In the genomic region with DNA sequence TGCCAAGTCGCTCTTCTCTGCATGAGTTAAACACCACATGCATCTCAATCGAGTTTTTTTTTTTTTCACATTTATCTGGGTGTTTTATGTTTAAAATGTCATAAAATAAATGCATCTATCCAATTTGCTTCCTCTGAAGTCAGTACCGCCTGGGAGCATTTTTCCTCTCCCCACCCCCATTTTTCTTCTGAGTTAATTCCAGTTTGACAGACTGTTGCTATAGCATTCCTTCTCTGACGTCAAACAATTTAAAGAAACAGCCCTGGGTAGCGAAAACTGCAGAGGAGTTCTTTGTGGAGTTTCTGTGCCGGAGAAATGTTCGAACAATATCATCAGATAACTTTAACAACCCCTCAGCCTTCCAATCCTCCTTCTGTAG, we compare ENCODE assay signal across 8 cellular contexts. TPM values are rescaled to one million over a fixed set of nuclear protein-coding genes. Genes with fewer than 3 reads are reported as not detected.
DNase-seq lines count a peak whose midpoint lies in the region; ATAC-seq and TF ChIP-seq lines count a peak whose summit lies in the region.

No MANE protein-coding gene starts in this region.

- H3K36me3 ChIP-seq in BE2C, result no peaks in the 10 kb centered on the region; the same call in 1 of the 2 replicates

- CTCF ChIA-PET in GM10248 (lab: Yijun Ruan, JAX), result interaction anchor here (1.0 to 2.2 kb wide), 3 partner anchors 9 to 111 kb away, joined by 3 to 7 read pairs (median 3); a partner anchor contains a TSS

- H3K27ac Mint-ChIP-seq in naive thymus-derived CD8-positive, alpha-beta T cell, result peak overlapping the region in 1 of 10 donors; percentile 71

- peaks cover 8 to 28% (median 17%) of the 10 kb centered on the region in 4 donors for H3K4me1 Mint-ChIP-seq in naive thymus-derived CD8-positive, alpha-beta T cell

- H3K27me3 ChIP-seq in BE2C, result no peaks in the 10 kb centered on the region; the same call in 1 of the 2 replicates

- H3K4me1 ChIP-seq in BE2C, result peaks cover 5% of the 10 kb centered on the region

- TF ChIP-seq CTCF in BE2C (IDR thresholded peaks at IDR 0.05; ENCODE audit: low read depth, low read length) (no peak), choroid plexus epithelial cell (conservative IDR thresholded peaks at IDR 0.05; ENCODE audit: low read depth, low read length) (no peak), GM10248 (IDR thresholded peaks at IDR 0.05; ENCODE audit: control extremely low read depth, extremely low read depth, low read depth, missing control alignments) (no peak)

- peaks cover 42 to 84% (median 48%) of the 10 kb centered on the region in 5 donors for H3K27me3 Mint-ChIP-seq in naive thymus-derived CD8-positive, alpha-beta T cell

- DNase-seq in BE2C, result no peak
- DNase-seq in Kasumi-1 (lab: John Stamatoyannopoulos, UW), result peak; percentile 16 to 30
- DNase-seq in choroid plexus epithelial cell (ENCODE audit: low read depth), result peak; percentile 87
- DNase-seq in naive thymus-derived CD8-positive, alpha-beta T cell, result no peak
- DNase-seq in NCI-H2081 treated with DMSO at 0.1 percent for 48 hours (lab: John Stamatoyannopoulos, UW), result no peak
- no peak for DNase-seq in GM10248 (ENCODE audit: extremely low spot score)

- H3K4me3 Mint-ChIP-seq in naive thymus-derived CD8-positive, alpha-beta T cell, result peak overlapping the region; percentile 83 to 91 (median 88)

- peaks cover 0 to 2% (median 0%) of the 10 kb centered on the region in 9 donors for H3K9me3 Mint-ChIP-seq in naive thymus-derived CD8-positive, alpha-beta T cell

- ATAC-seq in naive thymus-derived CD8-positive, alpha-beta T cell, result no peak
- ATAC-seq in GM18520 (IDR thresholded peaks at IDR 0.05; ENCODE audit: unreplicated experiment) (no peak), GM21825 (IDR thresholded peaks at IDR 0.05; ENCODE audit: unreplicated experiment) (no peak)

- H3K9me3 ChIP-seq in BE2C, result no peaks in the 10 kb centered on the region

- POLR2A ChIA-PET in naive thymus-derived CD8-positive, alpha-beta T cell (lab: Charles Lee), result no interaction called here
- POLR2A ChIA-PET in GM10248 (lab: Yijun Ruan, JAX), result interaction anchor here (1.3 kb wide), 1 partner anchor 110 kb away, joined by 3 read pairs; a partner anchor contains a TSS

- H3K4me3 ChIP-seq in BE2C (ENCODE audit: low read depth, low read length), result peak overlapping the region; percentile 64; the same call in 1 of the 2 replicates
- peak overlapping the region; percentile 80 for H3K4me3 ChIP-seq in choroid plexus epithelial cell (ENCODE audit: low read depth, low read length)

- H3K36me3 Mint-ChIP-seq in naive thymus-derived CD8-positive, alpha-beta T cell, result no peaks in the 10 kb centered on the region

RNA-seq across cellular contexts. Expression of a gene that starts 0.9 kb away (rescaled TPM):
- polyA plus RNA-seq in BE2C (2012; ENCODE audit: insufficient read depth, insufficient read length, low read depth), result 1.6 TPM
- 1 to 10 TPM; 1.0 to 1.3 TPM for total RNA-seq in naive thymus-derived CD8-positive, alpha-beta T cell
- under 1 TPM in 2 of 3 donors, not detected in 1; 0.05 to 0.27 TPM for polyA plus RNA-seq in naive thymus-derived CD8-positive, alpha-beta T cell

Comparison
In these comparisons a context has a peak if more than half of its experiments do, and no peak if none do; other contexts are left out.
1. DNase-seq: peak in Kasumi-1 (2 of 2) and choroid plexus epithelial cell (single experiment); none in BE2C (single experiment), naive thymus-derived CD8-positive, alpha-beta T cell (0 of 10), NCI-H2081 treated with DMSO at 0.1 percent for 48 hours (single experiment) and GM10248 (single experiment).